8 cellular contexts compared by ENCODE assay signal in genomic region chr6:27863962-27864905, GRCh38. TPM values are rescaled to one million over a fixed set of nuclear protein-coding genes. Genes with fewer than 3 reads are reported as not detected.
A peak's percentile ranks its signal among the peaks of the same experiment; 100 is the strongest.
DNase-seq lines count a peak whose midpoint lies in the region; ATAC-seq, FAIRE-seq and TF ChIP-seq lines count a peak whose summit lies in the region.

No MANE protein-coding gene starts in this region.

- no peaks in the 10 kb centered on the region for H4K20me1 ChIP-seq in HepG2 (ENCODE audit: insufficient read depth, low read length)

- H3K4me3 ChIP-seq in AG04449 (ENCODE audit: low read depth, low read length) (peak overlapping the region; percentile 80), HepG2 (replicated peaks in 1 of 3; ENCODE audit: insufficient read depth in 1 of 3, low read depth in 2 of 3, low read length in 3 of 3) (no peak overlapping the region), testis (peak overlapping the region; percentile 65 to 77)

- POLR2A ChIA-PET in AG04449 (lab: Yijun Ruan, JAX) (interaction anchor here (0.5 to 7.8 kb wide), 10 partner anchors 10 to 1665 kb away, joined by 3 to 160 read pairs (median 16); a partner anchor contains a TSS), HepG2 (lab: Yijun Ruan, JAX) (interaction anchor here (1.0 to 5.5 kb wide), 5 partner anchors 27 to 54 kb away, joined by 4 to 74 read pairs (median 8); a partner anchor contains a TSS)

- no peaks in the 10 kb centered on the region for H3K9me3 Mint-ChIP-seq in HFFc6

- WGBS in HepG2 (ENCODE audit: low lambda C conversion rate) = 97% methylated on average over 51 of the region's 51 CpGs
- WGBS in testis, 2 donors = 8 to 15% methylated on average over 51 of the region's 51 CpGs

- TF ChIP-seq EP300 in HepG2 (IDR thresholded peaks at IDR 0.05; ENCODE audit: low read depth in 2 of 2, low read length in 2 of 2) (no peak), HepG2 (CRISPR knock-in tag; IDR thresholded peaks at IDR 0.05; ENCODE audit: borderline replicate concordance) (no peak)

- H3K36me3 Mint-ChIP-seq in HFFc6 (ENCODE audit: low read depth) = peaks cover 4% of the 10 kb centered on the region

- peak overlapping the region; percentile 96 for H3K27ac Mint-ChIP-seq in HFFc6

- intact Hi-C loops in HepG2 (cut with micrococcal nuclease; ENCODE audit: unreplicated experiment) = loop anchor here (2.0 kb wide), 1 partner anchor 25 kb away; a partner anchor contains a TSS
- intact Hi-C loops in testis (cut with DNase I; ENCODE audit: low total_unique reads) = no loop called here

- peaks cover 38% of the 10 kb centered on the region for H3K4me1 ChIP-seq in HepG2 (ENCODE audit: insufficient read depth, low read length)
- H3K4me1 ChIP-seq in testis = peaks cover 21% of the 10 kb centered on the region

- peaks cover 48% of the 10 kb centered on the region for H3K4me1 Mint-ChIP-seq in HFFc6 (ENCODE audit: low read depth)

- DNase-seq in AG04449 (ENCODE audit: low read depth, low spot score) = no peak
- no peak for DNase-seq in HFFc6
- peak; percentile 34 for DNase-seq in amniotic epithelial cell (ENCODE audit: low read depth)
- no peak for DNase-seq in HepG2 (ENCODE audit: low spot score)
- DNase-seq in testis = peak; percentile 48
- DNase-seq in SW480 (ENCODE audit: low spot score) = no peak
- DNase-seq in DMS 273 (lab: John Stamatoyannopoulos, UW; ENCODE audit: unreplicated experiment) = no peak

- no peak overlapping the region for H3K9ac ChIP-seq in HepG2 (ENCODE audit: insufficient read depth, low read depth, low read length)

- H3K36me3 ChIP-seq in HepG2 (replicated peaks in 1 of 2; ENCODE audit: control insufficient read depth in 1 of 2, insufficient read depth in 2 of 2, low read length in 2 of 2) = no peaks in the 10 kb centered on the region
- no peaks in the 10 kb centered on the region for H3K36me3 ChIP-seq in testis (ENCODE audit: low read depth, missing control alignments)

- peaks cover 18% of the 10 kb centered on the region for H3K27me3 Mint-ChIP-seq in HFFc6 (ENCODE audit: insufficient read depth)

- CTCF ChIA-PET in AG04449 (lab: Yijun Ruan, JAX) = interaction anchor here (1.0 to 2.3 kb wide), 7 partner anchors 8 to 31 kb away, joined by 3 to 10 read pairs (median 4); a partner anchor contains a TSS
- CTCF ChIA-PET in HepG2 (lab: Yijun Ruan, JAX; ENCODE audit: low intra/inter-chr PET ratio, low total read pairs) = no interaction called here

- H2AFZ ChIP-seq in HepG2 (ENCODE audit: low read length) = no peak overlapping the region

- no peak overlapping the region for H3K4me2 ChIP-seq in HepG2 (ENCODE audit: low read depth, low read length)

- H3K27me3 ChIP-seq in HepG2 (ENCODE audit: control insufficient read depth in 1 of 2, insufficient read depth in 2 of 2, low read length in 2 of 2) (peaks cover 0 to 33% of the 10 kb centered on the region in 2 experiments; a peak in 3 of 5 replicates), testis (no peaks in the 10 kb centered on the region)

- H3K4me3 Mint-ChIP-seq in HFFc6 = peak overlapping the region; percentile 93

- no peak for FAIRE-seq in HepG2 (lab: Jason Lieb, UNC)

- no peak for TF ChIP-seq RAD21 in HepG2 (CRISPR knock-in tag; IDR thresholded peaks at IDR 0.05)

- TF ChIP-seq CTCF in AG04449 (IDR thresholded peaks at IDR 0.05; ENCODE audit: insufficient read depth, low read length, missing control alignments) (no peak), HFFc6 (IDR thresholded peaks at IDR 0.05) (no peak), HepG2 (CRISPR knock-in tag; IDR thresholded peaks at IDR 0.05) (no peak), testis (IDR thresholded peaks at IDR 0.05) (no peak)

- in situ Hi-C loops in HepG2 (cut with HindIII; ENCODE audit: extremely low pct_ligation_motif_present, low pct_unique_long_range_greater_than_20kb) = no loop called here

- H3K79me2 ChIP-seq in HepG2 (ENCODE audit: insufficient read depth, low read length) = no peaks in the 10 kb centered on the region

- no peak for ATAC-seq in HepG2
- ATAC-seq in GM19455 (IDR thresholded peaks at IDR 0.05; ENCODE audit: unreplicated experiment) = no peak

- H3K27ac ChIP-seq in HepG2 (ENCODE audit: extremely low read length, insufficient read depth, low read length) (no peak overlapping the region), testis (peak overlapping the region; percentile 71 to 76)

- no TSS peak for BruUV-seq in HepG2 (replicated peaks; lab: Mats Ljungman, UMichigan)

- TF ChIP-seq POLR2A in HepG2 (IDR thresholded peaks at IDR 0.05; ENCODE audit: insufficient read depth in 1 of 2, low read depth in 2 of 2, low read length in 2 of 2) (no peak), testis (IDR thresholded peaks at IDR 0.05) (no peak)

- H3K9me3 ChIP-seq in HepG2 (ENCODE audit: low read length) = no peaks in the 10 kb centered on the region
- no peaks in the 10 kb centered on the region for H3K9me3 ChIP-seq in testis

TF ChIP-seq in HepG2, 621 proteins besides CTCF, POLR2A, EP300 and RAD21:
- TF ChIP-seq ZBTB38 (CRISPR knock-in tag; IDR thresholded peaks at IDR 0.05) = peak; percentile 67
- no peak for TF ChIP-seq TCF7 (IDR thresholded peaks at IDR 0.05; ENCODE audit: low read depth)
- peak; percentile 10 for TF ChIP-seq PRPF4 (IDR thresholded peaks at IDR 0.05; ENCODE audit: low read depth, low read length, poor library complexity, severe bottlenecking)

RNA-seq across cellular contexts. Expression of gene OR2B2, which starts 48.0 kb away (rescaled TPM):
- total RNA-seq in HFFc6 (2021; fragmentation: NEBNext Ultra II Directional; extraction: Animal tissue kit (Norgen Biotek cat#: 25700)) = not detected
- total RNA-seq in HepG2 (2016; rRNA removed; fragmentation: Illumina TruSeq; extraction: Trizol) (not detected in 2 replicates), testis (not detected)
- not detected in 2 replicates for total RNA-seq in HepG2 (2016; cell fraction: cytosol; rRNA removed; fragmentation: Illumina TruSeq; extraction: Trizol; ENCODE audit: low read depth)
- not detected in 2 replicates for total RNA-seq in HepG2 (2016; cell fraction: insoluble cytoplasmic fraction; rRNA removed; fragmentation: Illumina TruSeq; extraction: Trizol)
- not detected in 2 replicates for total RNA-seq in HepG2 (2016; cell fraction: membrane; rRNA removed; fragmentation: Illumina TruSeq; extraction: Trizol)
- total RNA-seq in HepG2 (2016; cell fraction: nucleus; rRNA removed; fragmentation: Illumina TruSeq; extraction: Trizol) = not detected in 2 replicates
- polyA plus RNA-seq in HepG2 (2011; rRNA removed) (not detected in 2 replicates), testis (ENCODE audit: insufficient read depth, low read depth, low replicate concordance) (not detected)
- polyA plus RNA-seq in HepG2 (2011; cell fraction: cytosol; rRNA removed) = not detected in 2 replicates
- not detected in 2 replicates for polyA plus RNA-seq in HepG2 (2011; cell fraction: nucleus; rRNA removed)
- not detected in 2 replicates for polyA plus RNA-seq in HepG2 (2012)
- not detected in 2 replicates for polyA plus RNA-seq in HepG2 (2016; cell fraction: cytosol; fragmentation: Illumina TruSeq; extraction: Trizol; ENCODE audit: low read depth)
- polyA plus RNA-seq in HepG2 (2016; cell fraction: insoluble cytoplasmic fraction; fragmentation: Illumina TruSeq; extraction: Trizol; ENCODE audit: low read depth) = not detected in 2 replicates
- polyA plus RNA-seq in HepG2 (2016; cell fraction: membrane; fragmentation: Illumina TruSeq; extraction: Trizol; ENCODE audit: low read depth) = not detected in 2 replicates
- polyA plus RNA-seq in HepG2 (2016; cell fraction: nucleus; fragmentation: Illumina TruSeq; extraction: Trizol; ENCODE audit: insufficient read depth, low read depth) = not detected in 2 replicates
- not detected in 2 replicates for polyA minus RNA-seq in HepG2 (2011; rRNA and poly(A)+ RNA removed; ENCODE audit: low replicate concordance)
- polyA minus RNA-seq in HepG2 (2011; cell fraction: cytosol; rRNA and poly(A)+ RNA removed) = not detected in 2 replicates
- polyA minus RNA-seq in HepG2 (2011; cell fraction: nucleus; rRNA and poly(A)+ RNA removed) = not detected in 2 replicates

Comparison
In these comparisons a context has a peak if more than half of its experiments do, and no peak if none do; other contexts are left out.
1. DNase-seq: peak in amniotic epithelial cell (single experiment) and testis (single experiment); none in AG04449 (single experiment), HFFc6 (single experiment), HepG2 (single experiment), SW480 (single experiment) and DMS 273 (single experiment).
2. H3K4me3 ChIP-seq: peak in AG04449 (single experiment) and testis (2 of 2); none in HepG2 (0 of 3).